In the genomic region with DNA sequence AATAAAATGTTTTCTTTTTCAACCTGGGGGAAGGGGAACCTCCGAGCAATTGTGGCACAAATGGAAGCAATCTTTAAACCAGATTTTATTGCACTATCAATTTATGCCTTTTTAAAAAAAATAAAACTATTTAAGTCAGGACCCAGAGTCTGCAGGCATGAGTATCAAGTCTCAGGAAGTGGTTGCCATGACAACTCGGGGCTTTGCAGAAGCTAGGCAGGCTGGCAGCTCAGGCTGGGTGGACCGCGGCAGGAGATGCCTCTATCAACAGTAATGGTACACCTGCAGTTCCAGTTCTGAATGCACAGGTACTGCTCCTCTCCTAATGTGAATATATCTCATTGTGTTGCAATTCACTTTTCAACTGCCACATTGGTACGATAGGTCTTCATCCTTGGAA, we compare ENCODE assay signal across 1 cellular context.
TF ChIP-seq lines count a peak whose summit lies in the region.

No MANE protein-coding gene starts in this region.

TF ChIP-seq in WTC11, 78 proteins besides CTCF, POLR2A, EP300 and RAD21 (continued from another document):
- no peak for TF ChIP-seq AFF4 (CRISPR knock-in tag; IDR thresholded peaks at IDR 0.05; ENCODE audit: borderline replicate concordance)
- TF ChIP-seq JUN (CRISPR knock-in tag; IDR thresholded peaks at IDR 0.05): no peak
- no peak for TF ChIP-seq SOX15 (CRISPR knock-in tag; IDR thresholded peaks at IDR 0.05)
- no peak for TF ChIP-seq CREM (CRISPR knock-in tag; IDR thresholded peaks at IDR 0.05)
- no peak for TF ChIP-seq JAZF1 (CRISPR knock-in tag; IDR thresholded peaks at IDR 0.05)
